29 cellular contexts compared by ENCODE assay signal in genomic region chr19:10069046-10069445, GRCh38. TPM values are rescaled to one million over a fixed set of nuclear protein-coding genes. Genes with fewer than 3 reads are reported as not detected.
A peak's percentile ranks its signal among the peaks of the same experiment; 100 is the strongest.
DNase-seq lines count a peak whose midpoint lies in the region; ATAC-seq and TF ChIP-seq lines count a peak whose summit lies in the region.
"Had no signal": no experiment of that assay in that cellular context is flagged by ENCODE, and none has a peak within 500 bp of the region (broad histone marks: within the 10 kb centered on the region; RNA-seq: fewer than 3 reads in every experiment).

No MANE protein-coding gene starts in this region.

- H3K4me1 Mint-ChIP-seq in activated naive CD8-positive, alpha-beta T cell treated with anti-CD3 and anti-CD28 coated beads, Interleukin-2, amount 50 U/mL, for 24 hours = no peaks in the 10 kb centered on the region
- H3K4me1 Mint-ChIP-seq in activated naive CD8-positive, alpha-beta T cell treated with anti-CD3 and anti-CD28 coated beads for 36 hours = peaks cover 2% of the 10 kb centered on the region
- H3K4me1 Mint-ChIP-seq: endodermal cell, mesothelial cell of epicardium had no signal

- no peaks in the 10 kb centered on the region for H3K27me3 ChIP-seq in RWPE2 (ENCODE audit: insufficient read depth, poor library complexity, severe bottlenecking)

- peaks cover 6% of the 10 kb centered on the region for H3K27me3 Mint-ChIP-seq in activated naive CD8-positive, alpha-beta T cell treated with anti-CD3 and anti-CD28 coated beads, Interleukin-2, amount 50 U/mL, for 24 hours
- H3K27me3 Mint-ChIP-seq in activated naive CD8-positive, alpha-beta T cell treated with anti-CD3 and anti-CD28 coated beads for 36 hours = peaks cover 4% of the 10 kb centered on the region
- H3K27me3 Mint-ChIP-seq: stimulated activated naive CD8-positive, alpha-beta T cell treated with anti-CD3 and anti-CD28 coated beads, Interleukin-15, amount 100 ng/mL, for 72 hours had no signal

- H3K4me1 ChIP-seq in RWPE2 (ENCODE audit: insufficient read depth, poor library complexity, severe bottlenecking) = no peaks in the 10 kb centered on the region
- H3K4me1 ChIP-seq: Caco-2, esophagus squamous epithelium, gastroesophageal sphincter, left ventricle myocardium inferior, psoas muscle, tibial artery had no signal

- no peak overlapping the region for H3K27ac ChIP-seq in RWPE2 (ENCODE audit: poor library complexity, severe bottlenecking)
- H3K27ac ChIP-seq: esophagus squamous epithelium, gastroesophageal sphincter, left ventricle myocardium inferior, psoas muscle, tibial artery, VCaP had no signal

- no peak overlapping the region for H3K4me3 Mint-ChIP-seq in activated naive CD8-positive, alpha-beta T cell treated with anti-CD3 and anti-CD28 coated beads, Interleukin-2, amount 50 U/mL, for 24 hours
- no peak overlapping the region for H3K4me3 Mint-ChIP-seq in activated naive CD8-positive, alpha-beta T cell treated with anti-CD3 and anti-CD28 coated beads for 36 hours
- H3K4me3 Mint-ChIP-seq: activated CD4-positive, alpha-beta T cell treated with anti-CD3 and anti-CD28 coated beads, Interleukin-2, amount 10 ng/mL, durations not matched to agents 24 days and 14 days; activated CD8-positive, alpha-beta memory T cell treated with anti-CD3 and anti-CD28 coated beads, Interleukin-2, amount 10 ng/mL, durations not matched to agents 7 days and 5 days; activated T-cell treated with anti-CD3 and anti-CD28 coated beads, Interleukin-2, amount 50 U/mL, for 72 hours; endodermal cell; mesothelial cell of epicardium; naive thymus-derived CD4-positive, alpha-beta T cell; stimulated activated naive CD8-positive, alpha-beta T cell treated with anti-CD3 and anti-CD28 coated beads, Interleukin-15, amount 100 ng/mL, for 72 hours had no signal

- TF ChIP-seq CTCF in RWPE2 (IDR thresholded peaks at IDR 0.05; ENCODE audit: poor library complexity, severe bottlenecking) (no peak), epithelial cell of esophagus (IDR thresholded peaks at IDR 0.05; ENCODE audit: insufficient read depth, low read depth, low read length, missing control alignments) (no peak)

- no peaks in the 10 kb centered on the region for H3K9me3 ChIP-seq in RWPE2 (ENCODE audit: severe bottlenecking)
- H3K9me3 ChIP-seq: Caco-2, psoas muscle had no signal

- H3K36me3 Mint-ChIP-seq in activated naive CD8-positive, alpha-beta T cell treated with anti-CD3 and anti-CD28 coated beads, Interleukin-2, amount 50 U/mL, for 24 hours (ENCODE audit: low read depth) = no peaks in the 10 kb centered on the region
- no peaks in the 10 kb centered on the region for H3K36me3 Mint-ChIP-seq in activated naive CD8-positive, alpha-beta T cell treated with anti-CD3 and anti-CD28 coated beads for 36 hours
- H3K36me3 Mint-ChIP-seq: activated CD8-positive, alpha-beta memory T cell treated with anti-CD3 and anti-CD28 coated beads, Interleukin-2, amount 10 ng/mL, durations not matched to agents 7 days and 5 days; mesothelial cell of epicardium had no signal

- no peak overlapping the region for H3K27ac Mint-ChIP-seq in activated naive CD8-positive, alpha-beta T cell treated with anti-CD3 and anti-CD28 coated beads, Interleukin-2, amount 50 U/mL, for 24 hours
- no peak overlapping the region for H3K27ac Mint-ChIP-seq in activated naive CD8-positive, alpha-beta T cell treated with anti-CD3 and anti-CD28 coated beads for 36 hours
- H3K27ac Mint-ChIP-seq: activated CD4-positive, alpha-beta T cell treated with anti-CD3 and anti-CD28 coated beads, Interleukin-2, amount 10 ng/mL, durations not matched to agents 24 days and 14 days; activated CD8-positive, alpha-beta memory T cell treated with anti-CD3 and anti-CD28 coated beads, Interleukin-2, amount 10 ng/mL, durations not matched to agents 7 days and 5 days; activated T-cell treated with anti-CD3 and anti-CD28 coated beads, Interleukin-2, amount 50 U/mL, for 72 hours; endodermal cell; mesothelial cell of epicardium; stimulated activated naive CD8-positive, alpha-beta T cell treated with anti-CD3 and anti-CD28 coated beads, Interleukin-15, amount 100 ng/mL, for 72 hours had no signal

- DNase-seq in activated naive CD8-positive, alpha-beta T cell treated with anti-CD3 and anti-CD28 coated beads, Interleukin-2, amount 50 U/mL, for 24 hours = no peak
- DNase-seq in activated naive CD8-positive, alpha-beta T cell treated with anti-CD3 and anti-CD28 coated beads for 36 hours = no peak
- DNase-seq in RWPE2 (ENCODE audit: low spot score) (no peak), epithelial cell of esophagus (ENCODE audit: low read depth) (peak; percentile 40), renal cortical epithelial cell (ENCODE audit: low read depth) (peak; percentile 22), anterior cingulate cortex (lab: John Stamatoyannopoulos, UW) (no peak)
- DNase-seq: activated CD4-positive, alpha-beta T cell treated with anti-CD3 and anti-CD28 coated beads, Interleukin-2, amount 10 ng/mL, durations not matched to agents 24 days and 14 days; activated CD8-positive, alpha-beta memory T cell treated with anti-CD3 and anti-CD28 coated beads, Interleukin-2, amount 10 ng/mL, durations not matched to agents 7 days and 5 days; activated naive CD4-positive, alpha-beta T cell; activated T-cell treated with anti-CD3 and anti-CD28 coated beads, Interleukin-2, amount 50 U/mL, for 72 hours; Caco-2; cortex of kidney; endodermal cell; esophagus squamous epithelium; GF-D8; hypothalamus; left ventricle myocardium inferior; naive thymus-derived CD4-positive, alpha-beta T cell; NCI-H510A; nucleus accumbens; Right ventricle myocardium superior; stimulated activated naive CD8-positive, alpha-beta T cell treated with anti-CD3 and anti-CD28 coated beads, Interleukin-15, amount 100 ng/mL, for 72 hours; tibial artery had no signal

- H3K36me3 ChIP-seq in RWPE2 (ENCODE audit: low read depth) = no peaks in the 10 kb centered on the region
- H3K36me3 ChIP-seq: esophagus squamous epithelium, gastroesophageal sphincter, left ventricle myocardium inferior, tibial artery had no signal

- no peaks in the 10 kb centered on the region for H3K9me3 Mint-ChIP-seq in activated naive CD8-positive, alpha-beta T cell treated with anti-CD3 and anti-CD28 coated beads, Interleukin-2, amount 50 U/mL, for 24 hours
- H3K9me3 Mint-ChIP-seq in activated naive CD8-positive, alpha-beta T cell treated with anti-CD3 and anti-CD28 coated beads for 36 hours = peaks cover under 1% of the 10 kb centered on the region
- H3K9me3 Mint-ChIP-seq: activated CD4-positive, alpha-beta T cell treated with anti-CD3 and anti-CD28 coated beads, Interleukin-2, amount 10 ng/mL, durations not matched to agents 24 days and 14 days; mesothelial cell of epicardium had no signal

- ATAC-seq in activated naive CD8-positive, alpha-beta T cell treated with anti-CD3 and anti-CD28 coated beads, Interleukin-2, amount 50 U/mL, for 24 hours = peak; percentile 22
- ATAC-seq in RWPE2 (ENCODE audit: low read depth) (peak; percentile 44; the same call in 1 of the 3 replicates), GM18511 (IDR thresholded peaks at IDR 0.05; ENCODE audit: unreplicated experiment) (no peak), GM21515 (IDR thresholded peaks at IDR 0.05; ENCODE audit: unreplicated experiment) (no peak)
- ATAC-seq: activated T-cell treated with anti-CD3 and anti-CD28 coated beads, Interleukin-2, amount 50 U/mL, for 72 hours; gastroesophageal sphincter; naive thymus-derived CD4-positive, alpha-beta T cell; psoas muscle; stimulated activated naive CD8-positive, alpha-beta T cell treated with anti-CD3 and anti-CD28 coated beads, Interleukin-15, amount 100 ng/mL, for 72 hours had no signal

- H3K4me3 ChIP-seq in RWPE2 (ENCODE audit: severe bottlenecking) = no peak overlapping the region
- no peak overlapping the region for H3K4me3 ChIP-seq in epithelial cell of esophagus (ENCODE audit: low read length)
- H3K4me3 ChIP-seq: esophagus squamous epithelium, gastroesophageal sphincter, left ventricle myocardium inferior, psoas muscle, tibial artery had no signal

RNA-seq across cellular contexts. Expression of gene SHFL, which starts 17.1 kb away (rescaled TPM):
- 10 to 100 TPM; 46.8 to 47.0 TPM for total RNA-seq in activated naive CD8-positive, alpha-beta T cell treated with anti-CD3 and anti-CD28 coated beads for 36 hours
- 22.1 and 24.1 TPM in 2 replicates for total RNA-seq in renal cortical epithelial cell

RNA-seq across cellular contexts. Expression of gene ANGPTL6, which starts 33.4 kb away (rescaled TPM):
- 1 to 10 TPM; 8.5 to 9.8 TPM for total RNA-seq in activated naive CD8-positive, alpha-beta T cell treated with anti-CD3 and anti-CD28 coated beads for 36 hours
- under 0.01 and 0.35 TPM in 2 replicates for total RNA-seq in renal cortical epithelial cell
- total RNA-seq: endodermal cell, gastroesophageal sphincter, left ventricle myocardium inferior, psoas muscle, Right ventricle myocardium superior had no signal

RNA-seq across cellular contexts. Expression of gene PPAN, which starts 37.1 kb away (rescaled TPM):
- total RNA-seq in activated naive CD8-positive, alpha-beta T cell treated with anti-CD3 and anti-CD28 coated beads for 36 hours = 100 to 1,000 TPM; 214 to 227 TPM
- total RNA-seq in renal cortical epithelial cell = 41.0 and 46.2 TPM in 2 replicates

RNA-seq across cellular contexts. Expression of gene P2RY11, which starts 42.4 kb away (rescaled TPM):
- 10 to 100 TPM; 57.8 to 64.0 TPM for total RNA-seq in activated naive CD8-positive, alpha-beta T cell treated with anti-CD3 and anti-CD28 coated beads for 36 hours
- 10.2 TPM in 1 of 2 replicates, not detected in the other for total RNA-seq in renal cortical epithelial cell

RNA-seq across cellular contexts. Expression of gene EIF3G, which starts 50.7 kb away (rescaled TPM):
- 100 to 1,000 TPM; 287 to 293 TPM for total RNA-seq in activated naive CD8-positive, alpha-beta T cell treated with anti-CD3 and anti-CD28 coated beads for 36 hours
- 309 and 416 TPM in 2 replicates for total RNA-seq in renal cortical epithelial cell

Comparison
In these comparisons a context has a peak if more than half of its experiments do, and no peak if none do; other contexts are left out.
1. ATAC-seq: peak in activated naive CD8-positive, alpha-beta T cell treated with anti-CD3 and anti-CD28 coated beads, Interleukin-2, amount 50 U/mL, for 24 hours (single experiment) and RWPE2 (single experiment); none in GM18511 (single experiment) and GM21515 (single experiment).
2. DNase-seq: peak in epithelial cell of esophagus (single experiment) and renal cortical epithelial cell (single experiment); none in activated naive CD8-positive, alpha-beta T cell treated with anti-CD3 and anti-CD28 coated beads, Interleukin-2, amount 50 U/mL, for 24 hours (single experiment), activated naive CD8-positive, alpha-beta T cell treated with anti-CD3 and anti-CD28 coated beads for 36 hours (single experiment), RWPE2 (single experiment) and anterior cingulate cortex (0 of 58).